Comparison of ENCODE assay signal across 11 cellular contexts in genomic region chr2:239321596-239322413, GRCh38.
DNase-seq lines count a peak whose midpoint lies in the region; ATAC-seq, FAIRE-seq and TF ChIP-seq lines count a peak whose summit lies in the region.
"Had no signal": no experiment of that assay in that cellular context is flagged by ENCODE, and none has a peak within 500 bp of the region (broad histone marks: within the 10 kb centered on the region; RNA-seq: fewer than 3 reads in every experiment).

No MANE protein-coding gene starts in this region.

- WGBS in HepG2 (ENCODE audit: low lambda C conversion rate) = 97% methylated on average over 9 of the region's 9 CpGs

- CTCF ChIA-PET in HCT116 (lab: Charles Lee) = interaction anchor here (0.7 kb wide), 1 partner anchor 399 kb away, joined by 3 read pairs; no protein-coding TSS in a partner anchor
- CTCF ChIA-PET in HepG2 (lab: Yijun Ruan, JAX; ENCODE audit: low intra/inter-chr PET ratio, low total read pairs) = no interaction called here

- H3K27me3 ChIP-seq in HCT116 (ENCODE audit: insufficient read depth, low read length) = no peaks in the 10 kb centered on the region
- H3K27me3 ChIP-seq in HepG2 (ENCODE audit: control insufficient read depth in 1 of 2, insufficient read depth in 2 of 2, low read length in 2 of 2) = no peaks in the 10 kb centered on the region
- H3K27me3 ChIP-seq: foreskin keratinocyte, neutrophil had no signal

- RAD21 ChIA-PET in HCT116 (lab: Charles Lee; ENCODE audit: low non-redundant PET in 1 of 2, low total read pairs in 2 of 2, uncharacterized antibody in 2 of 2, unreplicated experiment in 2 of 2) = no interaction called here

- TF ChIP-seq POLR2A in HCT116 (IDR thresholded peaks at IDR 0.05; ENCODE audit: borderline replicate concordance, extremely low read depth, insufficient read depth, insufficient read length) (no peak), HepG2 (IDR thresholded peaks at IDR 0.05; ENCODE audit: insufficient read depth in 1 of 2, low read depth in 2 of 2, low read length in 2 of 2) (no peak)

- peak overlapping the region; percentile 29 to 69 for H3K4me3 Mint-ChIP-seq in effector memory CD8-positive, alpha-beta T cell

- DNase-seq in HCT116 (ENCODE audit: low read depth, low spot score) (no peak), HepG2 (ENCODE audit: low spot score) (no peak), occipital lobe (lab: John Stamatoyannopoulos, UW) (no peak), cerebellum (ENCODE audit: low spot score) (no peak)
- peak; percentile 32 for DNase-seq in activated CD4-positive, alpha-beta T cell treated with anti-CD3 and anti-CD28 coated beads, Interleukin-2, amount 50 U/mL, for 1 hour
- peak; percentile 22 to 35 (median 25) for DNase-seq in effector memory CD8-positive, alpha-beta T cell
- peak; percentile 39 to 41 for DNase-seq in stimulated activated CD4-positive, alpha-beta T cell treated with anti-CD3 and anti-CD28 coated beads, Interleukin-4, amount 100 ng/mL, for 48 hours (ENCODE audit: low read depth in 2 of 2)
- DNase-seq: foreskin keratinocyte, NCI-H774 had no signal

- H3K9ac ChIP-seq in HCT116 (ENCODE audit: low read length) = peak overlapping the region; percentile 39; the same call in 1 of the 2 replicates
- H3K9ac ChIP-seq in HepG2 (ENCODE audit: insufficient read depth, low read depth, low read length) = no peak overlapping the region

- no peaks in the 10 kb centered on the region for H4K20me1 ChIP-seq in HCT116 (ENCODE audit: insufficient read depth)
- no peaks in the 10 kb centered on the region; the same call in 1 of the 2 replicates for H4K20me1 ChIP-seq in HepG2 (ENCODE audit: insufficient read depth, low read length)

- no TSS peak for BruUV-seq in HCT116 (replicated peaks; lab: Mats Ljungman, UMichigan)
- no TSS peak for BruUV-seq in HepG2 (replicated peaks; lab: Mats Ljungman, UMichigan)

- TF ChIP-seq RAD21 in HCT116 (IDR thresholded peaks at IDR 0.05; ENCODE audit: low read depth) (no peak), HepG2 (CRISPR knock-in tag; IDR thresholded peaks at IDR 0.05) (no peak)

- H3K4me3 ChIP-seq in HCT116 (replicated peaks in 1 of 2; ENCODE audit: low read depth in 1 of 2, low read length in 2 of 2) (no peak overlapping the region; a peak in 1 of 4 replicates), HepG2 (replicated peaks in 1 of 3; ENCODE audit: insufficient read depth in 1 of 3, low read depth in 2 of 3, low read length in 3 of 3) (no peak overlapping the region)

- peak; percentile 15; the same call in 1 of the 2 replicates for ATAC-seq in HCT116
- peak; percentile 74 for ATAC-seq in effector memory CD8-positive, alpha-beta T cell (replicated peaks)
- no peak for ATAC-seq in GM21360 (IDR thresholded peaks at IDR 0.05; ENCODE audit: unreplicated experiment)
- no peak for ATAC-seq in HepG2
- ATAC-seq: foreskin keratinocyte had no signal

- peak overlapping the region; percentile 64 for H3K4me2 ChIP-seq in HCT116 (ENCODE audit: low read length)
- no peak overlapping the region for H3K4me2 ChIP-seq in HepG2 (ENCODE audit: low read depth, low read length)

- H3K9me3 Mint-ChIP-seq in effector memory CD8-positive, alpha-beta T cell = peaks cover 0 to 3% of the 10 kb centered on the region in 2 donors

- H3K79me2 ChIP-seq in HCT116 (ENCODE audit: insufficient read depth, low read length) (peaks cover 27% of the 10 kb centered on the region; the same call in 1 of the 2 replicates), HepG2 (ENCODE audit: insufficient read depth, low read length) (peaks cover 38% of the 10 kb centered on the region)

- H3K27ac ChIP-seq in HCT116 (ENCODE audit: low read depth, low read length) (no peak overlapping the region), HepG2 (ENCODE audit: extremely low read length, insufficient read depth, low read length) (no peak overlapping the region)
- H3K27ac ChIP-seq: foreskin keratinocyte, neutrophil had no signal

- peak overlapping the region; percentile 91 to 92 for H3K27ac Mint-ChIP-seq in effector memory CD8-positive, alpha-beta T cell

- TF ChIP-seq EP300 in HepG2 (IDR thresholded peaks at IDR 0.05; ENCODE audit: low read depth in 2 of 2, low read length in 2 of 2) (no peak), HepG2 (CRISPR knock-in tag; IDR thresholded peaks at IDR 0.05; ENCODE audit: borderline replicate concordance) (no peak)

- in situ Hi-C loops in HepG2 (cut with HindIII; ENCODE audit: extremely low pct_ligation_motif_present, low pct_unique_long_range_greater_than_20kb) = no loop called here

- H2AFZ ChIP-seq in HCT116 (ENCODE audit: low read depth, low read length, poor library complexity, severe bottlenecking) (no peak overlapping the region), HepG2 (ENCODE audit: low read length) (no peak overlapping the region)

- no peaks in the 10 kb centered on the region for H3K27me3 Mint-ChIP-seq in effector memory CD8-positive, alpha-beta T cell

- intact Hi-C loops in HCT116 (cut with micrococcal nuclease) = no loop called here
- intact Hi-C loops in HepG2 (cut with micrococcal nuclease; ENCODE audit: unreplicated experiment) = no loop called here

- H3K9me3 ChIP-seq in HCT116 (ENCODE audit: control insufficient read depth in 1 of 2, insufficient read depth in 1 of 2, low read depth in 1 of 2, low read length in 2 of 2) (no peaks in the 10 kb centered on the region), HepG2 (ENCODE audit: low read length) (no peaks in the 10 kb centered on the region)
- H3K9me3 ChIP-seq: neutrophil had no signal

- H3K36me3 ChIP-seq in HCT116 (ENCODE audit: control insufficient read depth in 1 of 2, insufficient read depth in 2 of 2, low read length in 2 of 2) (no peaks in the 10 kb centered on the region), HepG2 (replicated peaks in 1 of 2; ENCODE audit: control insufficient read depth in 1 of 2, insufficient read depth in 2 of 2, low read length in 2 of 2) (peaks cover 0 to 3% of the 10 kb centered on the region in 2 experiments; a peak in 4 of 5 replicates)
- H3K36me3 ChIP-seq: neutrophil had no signal

- peaks cover 31 to 46% of the 10 kb centered on the region in 2 donors for H3K4me1 Mint-ChIP-seq in effector memory CD8-positive, alpha-beta T cell (ENCODE audit: low read depth in 2 of 2)

- POLR2A ChIA-PET in HCT116 (lab: Charles Lee) = no interaction called here
- POLR2A ChIA-PET in HepG2 (lab: Yijun Ruan, JAX) = no interaction called here

- peaks cover 5% of the 10 kb centered on the region for H3K36me3 Mint-ChIP-seq in effector memory CD8-positive, alpha-beta T cell (ENCODE audit: insufficient read depth)

- no peak for FAIRE-seq in HepG2 (lab: Jason Lieb, UNC)

- H3K4me1 ChIP-seq in HCT116 (ENCODE audit: control insufficient read depth in 1 of 2, insufficient read depth in 2 of 2, low read length in 2 of 2) (peaks cover 37 to 70% of the 10 kb centered on the region in 2 experiments), HepG2 (ENCODE audit: insufficient read depth, low read length) (peaks cover 8% of the 10 kb centered on the region; the same call in 1 of the 2 replicates)
- H3K4me1 ChIP-seq: foreskin keratinocyte had no signal

- no peak for TF ChIP-seq CTCF in HCT116 (IDR thresholded peaks at IDR 0.05 in 2 of 3, conservative IDR thresholded peaks at IDR 0.05 in 1 of 3; ENCODE audit: borderline replicate concordance in 1 of 3, insufficient read depth in 1 of 3, low read depth in 2 of 3, low read length in 2 of 3)
- TF ChIP-seq CTCF in HepG2 (CRISPR knock-in tag; IDR thresholded peaks at IDR 0.05) = no peak

- no peaks in the 10 kb centered on the region for H3K9me2 ChIP-seq in HCT116 (ENCODE audit: insufficient read depth)

TF ChIP-seq in HepG2, 621 proteins besides CTCF, POLR2A, EP300 and RAD21 (continues in another document):
- TF ChIP-seq KAT7 (CRISPR knock-in tag; IDR thresholded peaks at IDR 0.05; ENCODE audit: borderline replicate concordance) (no peak), MED8 (CRISPR knock-in tag; IDR thresholded peaks at IDR 0.05; ENCODE audit: insufficient replicate concordance) (no peak), RBM39 (IDR thresholded peaks at IDR 0.05; ENCODE audit: low read depth, low read length, poor library complexity, severe bottlenecking) (no peak), ZNF652 (CRISPR knock-in tag; IDR thresholded peaks at IDR 0.05; ENCODE audit: borderline replicate concordance, low read depth) (no peak), ZNF510 (CRISPR knock-in tag; IDR thresholded peaks at IDR 0.05; ENCODE audit: low read depth) (no peak), PRDM4 (CRISPR knock-in tag; IDR thresholded peaks at IDR 0.05; ENCODE audit: borderline replicate concordance) (no peak), TAF1 (CRISPR knock-in tag; IDR thresholded peaks at IDR 0.05) (no peak), ZNF329 (CRISPR knock-in tag; IDR thresholded peaks at IDR 0.05; ENCODE audit: low read depth) (no peak), ELF4 (CRISPR knock-in tag; IDR thresholded peaks at IDR 0.05; ENCODE audit: borderline replicate concordance) (no peak)

Comparison
In these comparisons a context has a peak if more than half of its experiments do, and no peak if none do; other contexts are left out.
1. ATAC-seq: peak in HCT116 (single experiment) and effector memory CD8-positive, alpha-beta T cell (single experiment); none in GM21360 (single experiment) and HepG2 (single experiment).
2. DNase-seq: peak in activated CD4-positive, alpha-beta T cell treated with anti-CD3 and anti-CD28 coated beads, Interleukin-2, amount 50 U/mL, for 1 hour (single experiment), effector memory CD8-positive, alpha-beta T cell (3 of 3) and stimulated activated CD4-positive, alpha-beta T cell treated with anti-CD3 and anti-CD28 coated beads, Interleukin-4, amount 100 ng/mL, for 48 hours (2 of 2); none in HCT116 (single experiment), HepG2 (single experiment), occipital lobe (single experiment) and cerebellum (single experiment).